ENCODE assay signal across 1 cellular context in the genomic region with DNA sequence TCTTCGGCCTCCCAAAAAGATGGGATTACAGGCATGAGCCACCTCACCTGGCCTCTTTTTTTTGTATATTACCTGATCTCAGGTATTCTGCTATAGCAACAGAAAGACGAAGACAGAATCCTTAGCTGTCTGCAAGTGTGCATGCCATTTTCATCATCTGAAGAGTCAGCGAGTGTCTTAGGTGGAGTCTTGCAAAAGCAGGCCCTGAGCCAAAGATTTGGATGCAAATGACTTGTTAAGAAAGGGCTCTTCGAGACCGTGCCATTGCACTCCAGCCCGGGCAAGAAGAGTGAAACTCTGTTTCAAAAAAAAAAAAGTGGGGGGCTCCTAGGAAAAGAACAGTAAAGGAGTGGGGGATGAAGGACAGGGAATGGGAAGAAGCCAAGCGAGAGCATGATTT.
TF ChIP-seq lines count a peak whose summit lies in the region.

No MANE protein-coding gene starts in this region.

TF ChIP-seq in HepG2, 621 proteins besides CTCF, POLR2A, EP300 and RAD21:
- TF ChIP-seq RFXANK (CRISPR knock-in tag; IDR thresholded peaks at IDR 0.05): no peak
- TF ChIP-seq, protein P1, sequence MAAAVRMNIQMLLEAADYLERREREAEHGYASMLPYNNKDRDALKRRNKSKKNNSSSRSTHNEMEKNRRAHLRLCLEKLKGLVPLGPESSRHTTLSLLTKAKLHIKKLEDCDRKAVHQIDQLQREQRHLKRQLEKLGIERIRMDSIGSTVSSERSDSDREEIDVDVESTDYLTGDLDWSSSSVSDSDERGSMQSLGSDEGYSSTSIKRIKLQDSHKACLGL (CRISPR knock-in tag; IDR thresholded peaks at IDR 0.05): no peak
- TF ChIP-seq ZNF232 (CRISPR knock-in tag; IDR thresholded peaks at IDR 0.05; ENCODE audit: borderline replicate concordance): no peak
- no peak for TF ChIP-seq KAT2B (IDR thresholded peaks at IDR 0.05; ENCODE audit: borderline replicate concordance, low read depth, low read length)
- TF ChIP-seq CREBL2 (CRISPR knock-in tag; IDR thresholded peaks at IDR 0.05; ENCODE audit: borderline replicate concordance): no peak
- no peak for TF ChIP-seq ZNF496 (CRISPR knock-in tag; IDR thresholded peaks at IDR 0.05; ENCODE audit: insufficient replicate concordance)
- TF ChIP-seq, protein P2, sequence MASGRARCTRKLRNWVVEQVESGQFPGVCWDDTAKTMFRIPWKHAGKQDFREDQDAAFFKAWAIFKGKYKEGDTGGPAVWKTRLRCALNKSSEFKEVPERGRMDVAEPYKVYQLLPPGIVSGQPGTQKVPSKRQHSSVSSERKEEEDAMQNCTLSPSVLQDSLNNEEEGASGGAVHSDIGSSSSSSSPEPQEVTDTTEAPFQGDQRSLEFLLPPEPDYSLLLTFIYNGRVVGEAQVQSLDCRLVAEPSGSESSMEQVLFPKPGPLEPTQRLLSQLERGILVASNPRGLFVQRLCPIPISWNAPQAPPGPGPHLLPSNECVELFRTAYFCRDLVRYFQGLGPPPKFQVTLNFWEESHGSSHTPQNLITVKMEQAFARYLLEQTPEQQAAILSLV (CRISPR knock-in tag; IDR thresholded peaks at IDR 0.05; ENCODE audit: borderline replicate concordance): 0 out of 2 replicates have a peak, but pooled peaks have one; percentile 16
- TF ChIP-seq CENPT (CRISPR knock-in tag; IDR thresholded peaks at IDR 0.05; ENCODE audit: low read depth): no peak
